In genomic region chr2:227325824-227326195, GRCh38 we compare ENCODE assay signal across 8 cellular contexts. TPM values are rescaled to one million over a fixed set of nuclear protein-coding genes. Genes with fewer than 3 reads are reported as not detected.
DNase-seq lines count a peak whose midpoint lies in the region; ATAC-seq and TF ChIP-seq lines count a peak whose summit lies in the region.

No MANE protein-coding gene starts in this region.

- in situ Hi-C loops in GM13977 (cut with MboI; ENCODE audit: low pct_unique_long_range_greater_than_20kb, low sequenced_read_pairs, unreplicated experiment): no loop called here

- TF ChIP-seq POLR2A in erythroblast (IDR thresholded peaks at IDR 0.05; ENCODE audit: low read length): no peak

- H3K27ac Mint-ChIP-seq in natural killer cell treated with Interleukin-12 subunit alpha and Interleukin-12 subunit beta and Interleukin-15 and Interleukin-18, amount 100 ng/mL, for 72 hours: peak overlapping the region; percentile 78 to 89

- H3K27me3 Mint-ChIP-seq in natural killer cell treated with Interleukin-12 subunit alpha and Interleukin-12 subunit beta and Interleukin-15 and Interleukin-18, amount 100 ng/mL, for 72 hours: no peaks in the 10 kb centered on the region

- peaks cover 6% of the 10 kb centered on the region for H3K9me3 ChIP-seq in WERI-Rb-1 (ENCODE audit: severe bottlenecking)

- H3K4me3 Mint-ChIP-seq in natural killer cell treated with Interleukin-12 subunit alpha and Interleukin-12 subunit beta and Interleukin-15 and Interleukin-18, amount 100 ng/mL, for 72 hours: peak overlapping the region; percentile 88

- ATAC-seq in HG03520 (IDR thresholded peaks at IDR 0.05; ENCODE audit: unreplicated experiment): peak; percentile 5
- ATAC-seq in natural killer cell treated with Interleukin-12 subunit alpha and Interleukin-12 subunit beta and Interleukin-15 and Interleukin-18, amount 100 ng/mL, for 72 hours: no peak
- ATAC-seq in GM18868 (IDR thresholded peaks at IDR 0.05; ENCODE audit: unreplicated experiment): no peak

- peaks cover 5% of the 10 kb centered on the region for H3K9me3 Mint-ChIP-seq in natural killer cell treated with Interleukin-12 subunit alpha and Interleukin-12 subunit beta and Interleukin-15 and Interleukin-18, amount 100 ng/mL, for 72 hours

- H3K4me3 ChIP-seq in WERI-Rb-1 (ENCODE audit: low read depth, low read length): peak overlapping the region; percentile 83
- peak overlapping the region; percentile 91 for H3K4me3 ChIP-seq in fibroblast of the aortic adventitia (ENCODE audit: low read depth, low read length)

- H3K27ac ChIP-seq in WERI-Rb-1: peak overlapping the region; percentile 95

- H3K27me3 ChIP-seq in WERI-Rb-1 (ENCODE audit: insufficient read depth, low read depth, severe bottlenecking): no peaks in the 10 kb centered on the region

- DNase-seq in Ammon's horn (ENCODE audit: low spot score) (peak; percentile 53), GM13977 (ENCODE audit: low spot score) (peak; percentile 21), WERI-Rb-1 (peak; percentile 29), fibroblast of the aortic adventitia (ENCODE audit: low read depth) (peak; percentile 55), erythroblast (lab: John Stamatoyannopoulos, UW) (no peak)
- no peak for DNase-seq in natural killer cell treated with Interleukin-12 subunit alpha and Interleukin-12 subunit beta and Interleukin-15 and Interleukin-18, amount 100 ng/mL, for 72 hours (ENCODE audit: low spot score)

- H3K36me3 Mint-ChIP-seq in natural killer cell treated with Interleukin-12 subunit alpha and Interleukin-12 subunit beta and Interleukin-15 and Interleukin-18, amount 100 ng/mL, for 72 hours: no peaks in the 10 kb centered on the region

- peaks cover 10% of the 10 kb centered on the region for H3K36me3 ChIP-seq in WERI-Rb-1

- no peak for TF ChIP-seq CTCF in GM13977 (IDR thresholded peaks at IDR 0.05; ENCODE audit: extremely low read depth, insufficient read depth, missing control alignments)
- no peak for TF ChIP-seq CTCF in WERI-Rb-1 (IDR thresholded peaks at IDR 0.05; ENCODE audit: low read depth, low read length)
- no peak for TF ChIP-seq CTCF in fibroblast of the aortic adventitia (IDR thresholded peaks at IDR 0.05; ENCODE audit: insufficient read depth, low read length)

- peaks cover 38 to 41% of the 10 kb centered on the region in 2 donors for H3K4me1 Mint-ChIP-seq in natural killer cell treated with Interleukin-12 subunit alpha and Interleukin-12 subunit beta and Interleukin-15 and Interleukin-18, amount 100 ng/mL, for 72 hours (ENCODE audit: low read depth in 2 of 2)

RNA-seq across cellular contexts. Expression of gene MFF, which starts 0.8 kb away (rescaled TPM):
- total RNA-seq in fibroblast of the aortic adventitia (ENCODE audit: low replicate concordance): 82.3 and 96.9 TPM in 2 replicates
- total RNA-seq in natural killer cell treated with Interleukin-12 subunit alpha and Interleukin-12 subunit beta and Interleukin-15 and Interleukin-18, amount 100 ng/mL, for 72 hours: 10 to 100 TPM; 51.4 to 73.1 TPM

RNA-seq across cellular contexts. Expression of gene TM4SF20, which starts 53.3 kb away (rescaled TPM):
- 0.57 TPM in 1 of 2 replicates, not detected in the other for total RNA-seq in fibroblast of the aortic adventitia (ENCODE audit: low replicate concordance)
- total RNA-seq in natural killer cell treated with Interleukin-12 subunit alpha and Interleukin-12 subunit beta and Interleukin-15 and Interleukin-18, amount 100 ng/mL, for 72 hours: not detected

Comparison
In these comparisons a context has a peak if more than half of its experiments do, and no peak if none do; other contexts are left out.
1. DNase-seq: peak in Ammon's horn (single experiment), GM13977 (single experiment), WERI-Rb-1 (single experiment) and fibroblast of the aortic adventitia (single experiment); none in natural killer cell treated with Interleukin-12 subunit alpha and Interleukin-12 subunit beta and Interleukin-15 and Interleukin-18, amount 100 ng/mL, for 72 hours (single experiment) and erythroblast (0 of 2).